Comparison of ENCODE assay signal across 8 cellular contexts in the genomic region with DNA sequence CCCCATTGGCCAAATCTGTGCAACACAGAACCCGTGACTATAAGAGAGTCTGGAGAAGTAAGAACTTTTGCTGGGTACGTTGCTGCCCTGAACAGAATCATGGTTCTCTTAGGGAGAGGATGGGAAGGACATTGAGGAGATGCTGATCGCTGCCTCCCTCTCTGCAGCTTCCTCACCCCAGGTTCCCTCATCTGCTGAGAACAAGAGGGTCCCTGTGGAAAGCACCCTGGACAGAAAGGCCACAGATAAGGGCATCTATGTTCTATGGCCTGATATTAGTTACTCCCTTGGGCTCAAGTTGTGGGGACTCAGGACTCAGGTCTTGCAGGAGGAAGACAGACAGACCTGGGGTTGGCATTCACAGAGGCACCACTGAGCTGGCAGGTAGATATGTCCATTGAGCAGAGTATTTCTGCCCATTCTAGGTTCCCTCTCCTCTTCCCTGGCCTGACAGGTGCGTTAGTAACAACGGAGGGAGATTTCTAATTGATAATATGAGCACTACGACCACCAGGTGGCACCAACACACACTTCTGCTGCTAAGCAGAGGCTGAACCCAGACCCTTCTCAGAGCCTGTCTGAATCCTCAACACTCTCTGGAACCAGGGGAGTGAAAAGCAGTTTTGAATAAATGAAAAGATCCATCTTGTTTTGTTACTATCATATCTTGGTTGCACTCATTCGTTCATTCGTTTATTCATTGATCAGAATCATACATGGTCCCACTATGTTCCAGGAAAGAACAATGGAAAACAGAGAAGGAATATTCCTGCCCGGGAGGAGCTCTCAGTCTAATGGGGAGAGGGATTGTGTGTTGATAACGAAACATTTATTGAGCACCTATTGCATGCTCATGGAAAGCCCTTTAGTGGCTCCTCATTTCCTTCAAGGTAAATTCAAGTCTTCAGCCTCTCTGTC. TPM values are rescaled to one million over a fixed set of nuclear protein-coding genes. Genes with fewer than 3 reads are reported as not detected.
A peak's percentile ranks its signal among the peaks of the same experiment; 100 is the strongest.
DNase-seq lines count a peak whose midpoint lies in the region; ATAC-seq and TF ChIP-seq lines count a peak whose summit lies in the region.

No MANE protein-coding gene starts in this region.

- no peak for TF ChIP-seq POLR2A in upper lobe of left lung (IDR thresholded peaks at IDR 0.05)

- H3K9me3 Mint-ChIP-seq in activated T-cell treated with anti-CD3 and anti-CD28 coated beads, Interleukin-2, amount 50 U/mL, for 4 hours = no peaks in the 10 kb centered on the region

- H3K9me3 ChIP-seq in AG04450 (ENCODE audit: control insufficient read depth, insufficient read depth, low read length) = no peaks in the 10 kb centered on the region
- H3K9me3 ChIP-seq in Panc1 (ENCODE audit: control insufficient read depth, insufficient read depth, low read depth, low read length) = no peaks in the 10 kb centered on the region; the same call in 1 of the 2 replicates
- no peaks in the 10 kb centered on the region for H3K9me3 ChIP-seq in upper lobe of left lung

- H3K4me3 ChIP-seq in AG04450 (ENCODE audit: low read depth, low read length) (no peak overlapping the region), Panc1 (ENCODE audit: low read depth in 2 of 2, low read length in 2 of 2) (no peak overlapping the region), fibroblast of the aortic adventitia (ENCODE audit: low read depth, low read length) (no peak overlapping the region), upper lobe of left lung (no peak overlapping the region)

- no peak overlapping the region for H3K4me3 Mint-ChIP-seq in activated T-cell treated with anti-CD3 and anti-CD28 coated beads, Interleukin-2, amount 50 U/mL, for 4 hours

- peak; percentile 80 for ATAC-seq in GM18511 (IDR thresholded peaks at IDR 0.05; ENCODE audit: unreplicated experiment)
- peak; percentile 93 for ATAC-seq in Panc1
- ATAC-seq in activated T-cell treated with anti-CD3 and anti-CD28 coated beads, Interleukin-2, amount 50 U/mL, for 4 hours = peak; percentile 50 to 73
- peak; percentile 68 for ATAC-seq in omental fat pad (ENCODE audit: low FRiP score)
- ATAC-seq in upper lobe of left lung (ENCODE audit: low FRiP score in 2 of 2) = peak in 1 of 2 donors; percentile 86

- no peak for TF ChIP-seq EP300 in upper lobe of left lung (IDR thresholded peaks at IDR 0.05)

- no peak overlapping the region for H3K27ac ChIP-seq in AG04450 (ENCODE audit: low read depth, low read length)
- H3K27ac ChIP-seq in Panc1 (ENCODE audit: low read length) = no peak overlapping the region
- H3K27ac ChIP-seq in upper lobe of left lung = no peak overlapping the region

- intact Hi-C loops in Panc1 (cut with micrococcal nuclease; ENCODE audit: unreplicated experiment) = loop anchor here (1.0 kb wide), 1 partner anchor 131 kb away; no protein-coding TSS in a partner anchor

- CTCF ChIA-PET in AG04450 (lab: Charles Lee) = interaction anchor here (0.6 to 21.3 kb wide), 11 partner anchors 9 to 607 kb away, joined by 3 to 542 read pairs (median 3); no protein-coding TSS in a partner anchor
- CTCF ChIA-PET in Panc1 (lab: Charles Lee) = interaction anchor here (0.5 kb wide), 1 partner anchor 398 kb away, joined by 5 read pairs; no protein-coding TSS in a partner anchor

- no TSS peak for BruUV-seq in Panc1 (replicated peaks; lab: Mats Ljungman, UMichigan)

- in situ Hi-C loops in Panc1 (cut with HindIII; ENCODE audit: low pct_unique_long_range_greater_than_20kb, low sequenced_read_pairs) = loop anchor here (25.0 kb wide), 1 partner anchor 125 kb away; a partner anchor contains a TSS

- peaks cover 2% of the 10 kb centered on the region for H3K4me1 Mint-ChIP-seq in activated T-cell treated with anti-CD3 and anti-CD28 coated beads, Interleukin-2, amount 50 U/mL, for 4 hours (ENCODE audit: low read depth)

- WGBS in upper lobe of left lung, 2 donors = 29 to 30% methylated on average over 10 of the region's 10 CpGs

- TF ChIP-seq CTCF in AG04450 (IDR thresholded peaks at IDR 0.05; ENCODE audit: low read depth, low read length) = peak; percentile 67
- peak; percentile 72 for TF ChIP-seq CTCF in Panc1 (IDR thresholded peaks at IDR 0.05)
- peak; percentile 68 for TF ChIP-seq CTCF in fibroblast of the aortic adventitia (IDR thresholded peaks at IDR 0.05; ENCODE audit: insufficient read depth, low read length)
- no peak for TF ChIP-seq CTCF in omental fat pad (IDR thresholded peaks at IDR 0.05)
- TF ChIP-seq CTCF in upper lobe of left lung (IDR thresholded peaks at IDR 0.05) = peak; percentile 32 to 73 (median 48)

- peaks cover 28% of the 10 kb centered on the region for H3K27me3 Mint-ChIP-seq in activated T-cell treated with anti-CD3 and anti-CD28 coated beads, Interleukin-2, amount 50 U/mL, for 4 hours (ENCODE audit: low read depth)

- POLR2A ChIA-PET in AG04450 (lab: Yijun Ruan, JAX) = no interaction called here
- POLR2A ChIA-PET in Panc1 (lab: Charles Lee) = no interaction called here

- H3K27me3 ChIP-seq in AG04450 (ENCODE audit: control insufficient read depth, insufficient read depth, low read length) (no peaks in the 10 kb centered on the region), Panc1 (ENCODE audit: control insufficient read depth, insufficient read depth, low read length) (no peaks in the 10 kb centered on the region), upper lobe of left lung (no peaks in the 10 kb centered on the region)

- no peaks in the 10 kb centered on the region for H3K4me1 ChIP-seq in Panc1 (ENCODE audit: control insufficient read depth, insufficient read depth, low read length)
- H3K4me1 ChIP-seq in upper lobe of left lung = no peaks in the 10 kb centered on the region

- DNase-seq in AG04450 (ENCODE audit: low read depth, low spot score) = peak; percentile 7
- DNase-seq in HS-27A (ENCODE audit: low read depth) = peak; percentile 20
- DNase-seq in Panc1 (ENCODE audit: low read depth, low spot score) = peak; percentile 17
- DNase-seq in activated T-cell treated with anti-CD3 and anti-CD28 coated beads, Interleukin-2, amount 50 U/mL, for 4 hours = peak; percentile 36
- peak; percentile 64 for DNase-seq in fibroblast of the aortic adventitia (ENCODE audit: low read depth)
- peak; percentile 63 for DNase-seq in omental fat pad (ENCODE audit: low spot score)
- peak in 1 of 2 donors; percentile 50 for DNase-seq in upper lobe of left lung

- no peaks in the 10 kb centered on the region for H3K36me3 ChIP-seq in Panc1 (ENCODE audit: control insufficient read depth, insufficient read depth, low read length)
- no peaks in the 10 kb centered on the region for H3K36me3 ChIP-seq in upper lobe of left lung

- H3K36me3 Mint-ChIP-seq in activated T-cell treated with anti-CD3 and anti-CD28 coated beads, Interleukin-2, amount 50 U/mL, for 4 hours (ENCODE audit: insufficient read depth) = no peaks in the 10 kb centered on the region

RNA-seq across cellular contexts. Expression of a gene that starts 56.4 kb away (rescaled TPM):
- not detected in 2 replicates for polyA plus RNA-seq in AG04450 (2011; rRNA removed)
- polyA minus RNA-seq in AG04450 (2011; rRNA and poly(A)+ RNA removed) = not detected in 2 replicates
- total RNA-seq in Panc1 (2021; ENCODE audit: unreplicated experiment) (0.10 TPM), fibroblast of the aortic adventitia (ENCODE audit: low replicate concordance) (not detected in 2 replicates), omental fat pad (under 1 TPM in 2 of 4 donors, not detected in 2; 0.47 to 0.48 TPM), upper lobe of left lung (under 1 TPM in 1 of 6 donors, not detected in 5; 0.20 TPM)
- polyA plus RNA-seq in Panc1 (2012; ENCODE audit: insufficient read length) = not detected
- not detected for total RNA-seq in activated T-cell treated with anti-CD3 and anti-CD28 coated beads, Interleukin-2, amount 50 U/mL, for 4 hours

Comparison
In these comparisons a context has a peak if more than half of its experiments do, and no peak if none do; other contexts are left out.
1. CTCF ChIP-seq: peak in AG04450 (single experiment), Panc1 (single experiment), fibroblast of the aortic adventitia (single experiment) and upper lobe of left lung (6 of 6); none in omental fat pad (0 of 3).